15 cellular contexts compared by ENCODE assay signal in the genomic region with DNA sequence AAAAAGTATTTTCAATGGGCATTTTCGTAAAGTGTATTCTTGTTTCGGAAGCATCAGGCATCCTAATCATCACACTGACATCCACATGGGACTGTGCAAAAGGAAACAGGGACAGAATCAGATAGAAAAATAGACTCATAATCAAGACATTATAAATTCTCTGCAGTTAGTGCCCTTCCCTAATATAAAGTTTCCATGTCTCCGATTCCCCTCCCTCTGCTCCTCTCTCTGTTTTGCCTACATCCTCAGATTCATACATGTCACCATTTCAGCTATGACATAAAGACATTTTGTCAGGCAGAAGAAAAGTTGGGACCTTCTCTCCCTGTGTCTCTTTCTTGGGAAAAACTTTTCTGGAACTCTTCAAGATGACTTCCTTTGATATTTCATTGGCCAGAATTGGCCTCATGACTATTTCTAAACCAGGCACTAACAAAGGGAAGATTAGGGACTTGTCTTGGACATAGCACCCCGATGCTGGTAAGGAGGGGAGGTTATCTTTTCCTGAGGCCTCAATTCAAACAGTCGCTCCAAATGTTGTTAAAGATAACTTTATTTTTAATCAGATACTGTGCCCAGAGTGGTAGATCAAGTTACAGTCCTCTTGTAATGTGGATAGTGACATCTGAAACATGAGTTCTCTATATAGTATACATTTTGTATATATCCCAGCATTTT.
DNase-seq lines count a peak whose midpoint lies in the region; ATAC-seq, FAIRE-seq and TF ChIP-seq lines count a peak whose summit lies in the region.
"Had no signal": no experiment of that assay in that cellular context is flagged by ENCODE, and none has a peak within 500 bp of the region (broad histone marks: within the 10 kb centered on the region; RNA-seq: fewer than 3 reads in every experiment).

No MANE protein-coding gene starts in this region.

- in situ Hi-C loops in K562 (cut with MboI), result no loop called here

- H3K4me3 Mint-ChIP-seq in nephron, result no peak overlapping the region
- no peak overlapping the region for H3K4me3 Mint-ChIP-seq in T-helper 17 cell
- H3K4me3 Mint-ChIP-seq: HFFc6 had no signal

- CTCF ChIA-PET in K562 (lab: Yijun Ruan, JAX; ENCODE audit: low intra/inter-chr PET ratio), result no interaction called here

- H4K20me1 ChIP-seq in K562 (replicated peaks; ENCODE audit: control insufficient read depth, insufficient read depth, low read length), result no peaks in the 10 kb centered on the region
- H4K20me1 ChIP-seq: BLaER1 had no signal

- H3K27me3 ChIP-seq in K562 (ENCODE audit: control insufficient read depth in 2 of 2, insufficient read depth in 2 of 2, low read length in 2 of 2) (no peaks in the 10 kb centered on the region), pancreas (no peaks in the 10 kb centered on the region)
- H3K27me3 ChIP-seq: BLaER1 had no signal

- H3K9me3 Mint-ChIP-seq in nephron, result no peaks in the 10 kb centered on the region
- H3K9me3 Mint-ChIP-seq: HFFc6 had no signal

- H3K27me3 Mint-ChIP-seq in nephron (ENCODE audit: low read depth), result no peaks in the 10 kb centered on the region
- no peaks in the 10 kb centered on the region for H3K27me3 Mint-ChIP-seq in T-helper 17 cell

- 25% methylated on average over 5 of the region's 5 CpGs for WGBS in K562 (ENCODE audit: insufficient coverage, low coverage, missing lambda C conversion rate)
- WGBS in pancreas, 2 donors, result 80 to 84% methylated on average over 5 of the region's 5 CpGs

- H3K4me1 ChIP-seq in K562 (replicated peaks in 1 of 2; ENCODE audit: control insufficient read depth in 2 of 2, insufficient read depth in 2 of 2, low read length in 2 of 2) (peaks cover 23 to 29% of the 10 kb centered on the region in 2 experiments; a peak in 4 of 5 replicates), pancreas (peaks cover 0 to 6% (median 0%) of the 10 kb centered on the region in 3 donors)
- H3K4me1 ChIP-seq: A549 had no signal

- H3K9me3 ChIP-seq in K562 (replicated peaks; ENCODE audit: control insufficient read depth, insufficient read depth, low read depth, low read length) (0 out of 2 replicates have a peak, but pooled peaks cover 8% of the 10 kb centered on the region), T-helper 17 cell (ENCODE audit: control insufficient read depth, low read length, poor library complexity, severe bottlenecking) (no peaks in the 10 kb centered on the region), pancreas (no peaks in the 10 kb centered on the region)
- H3K9me3 ChIP-seq: A549 had no signal

- H3K4me1 Mint-ChIP-seq in nephron (peaks cover 64% of the 10 kb centered on the region), T-helper 17 cell (peaks cover 10% of the 10 kb centered on the region)

- intact Hi-C loops in K562 (cut with micrococcal nuclease), result loop anchor here (1.0 to 5.0 kb wide), 2 partner anchors 47 to 210 kb away; a partner anchor contains a TSS
- intact Hi-C loops in pancreas (cut with DNase I), result no loop called here

- peak overlapping the region in 2 of 3 experiments; percentile 30 to 61 for H3K27ac Mint-ChIP-seq in nephron
- no peak overlapping the region for H3K27ac Mint-ChIP-seq in T-helper 17 cell
- H3K27ac Mint-ChIP-seq: HFFc6 had no signal

- no peaks in the 10 kb centered on the region for H3K9me1 ChIP-seq in K562 (ENCODE audit: control insufficient read depth, insufficient read depth, low read length)

- H3K36me3 ChIP-seq in K562 (ENCODE audit: control insufficient read depth, insufficient read depth, low read length), result no peaks in the 10 kb centered on the region
- H3K36me3 ChIP-seq in pancreas, result no peaks in the 10 kb centered on the region
- H3K36me3 ChIP-seq: BLaER1 had no signal

- no peaks in the 10 kb centered on the region for H3K79me2 ChIP-seq in K562 (ENCODE audit: control insufficient read depth, insufficient read depth, low read length)

- H3K4me2 ChIP-seq in K562 (ENCODE audit: insufficient read depth, low read length), result peak overlapping the region; percentile 44
- H3K4me2 ChIP-seq: A549, BLaER1 had no signal

- ATAC-seq in K562, result peak; percentile 82
- no peak for ATAC-seq in T-helper 17 cell
- ATAC-seq in HG03439 (IDR thresholded peaks at IDR 0.05; ENCODE audit: unreplicated experiment), result no peak
- no peak for ATAC-seq in pancreas
- ATAC-seq: A549 had no signal

- FAIRE-seq in GM12891 (lab: Jason Lieb, UNC) (peak; percentile 69), K562 (lab: Jason Lieb, UNC) (peak; percentile 87), pancreas (lab: Jason Lieb, UNC) (no peak)
- FAIRE-seq: A549, H1 had no signal

- H2AFZ ChIP-seq in K562 (ENCODE audit: low read depth, low read length), result peak overlapping the region; percentile 74

- no TSS peak for BruUV-seq in K562 (replicated peaks; lab: Mats Ljungman, UMichigan)

- peak; percentile 95 for TF ChIP-seq EP300 in K562 (IDR thresholded peaks at IDR 0.05; ENCODE audit: low read length)

- peak; percentile 11 to 14; a peak in 1 of 4 replicates for TF ChIP-seq RAD21 in K562 (CRISPR knock-in tag; conservative IDR thresholded peaks at IDR 0.05 in 1 of 2, IDR thresholded peaks at IDR 0.05 in 1 of 2)

- no peak for TF ChIP-seq POLR2A in GM12891 (IDR thresholded peaks at IDR 0.05; ENCODE audit: low read depth, low read length)
- no peak for TF ChIP-seq POLR2A in K562 (conservative IDR thresholded peaks at IDR 0.05)

- no peak overlapping the region; the same call in 1 of the 2 replicates for H3K4me3 ChIP-seq in K562
- H3K4me3 ChIP-seq in pancreas, result no peak overlapping the region
- H3K4me3 ChIP-seq: A549, BLaER1 had no signal

- no peak for TF ChIP-seq CTCF in K562 (IDR thresholded peaks at IDR 0.05 in 2 of 3, conservative IDR thresholded peaks at IDR 0.05 in 1 of 3; ENCODE audit: insufficient read depth in 2 of 3, low read depth in 1 of 3, low read length in 3 of 3)
- no peak for TF ChIP-seq CTCF in nephron (IDR thresholded peaks at IDR 0.05; ENCODE audit: unreplicated experiment in 3 of 3)
- no peak for TF ChIP-seq CTCF in pancreas (IDR thresholded peaks at IDR 0.05)

- peak overlapping the region; percentile 55 for H3K27ac ChIP-seq in K562 (ENCODE audit: extremely low read depth, low read depth, low read length)
- no peak overlapping the region for H3K27ac ChIP-seq in pancreas
- H3K27ac ChIP-seq: A549, BLaER1, HL-60 had no signal

- POLR2A ChIA-PET in K562 (lab: Yijun Ruan, JAX), result interaction anchor here (0.6 to 1.0 kb wide), 3 partner anchors 11 to 15 kb away, joined by 3 read pairs; no protein-coding TSS in a partner anchor

- no peaks in the 10 kb centered on the region for H3K36me3 Mint-ChIP-seq in nephron (ENCODE audit: low read depth)
- H3K36me3 Mint-ChIP-seq in T-helper 17 cell (ENCODE audit: low read depth), result no peaks in the 10 kb centered on the region

- DNase-seq in GM12891 (ENCODE audit: insufficient read length, low spot score) (no peak), OCI-M1 (lab: John Stamatoyannopoulos, UW) (peak; percentile 74), K562 (ENCODE audit: extremely low read depth in 1 of 4, low spot score in 3 of 4) (peak in 2 of 4 experiments; percentile 74 to 81), T-helper 17 cell (no peak), SW480 (ENCODE audit: low spot score) (no peak), pancreas (no peak)
- DNase-seq: DMS 273 treated with DMSO at 0.1 percent for 48 hours, HCEC 1CT, HFFc6 had no signal

- H3K9ac ChIP-seq in K562 (ENCODE audit: insufficient read depth in 1 of 2, low read depth in 2 of 2, low read length in 2 of 2), result peak overlapping the region in 1 of 2 experiments; percentile 28; a peak in 2 of 4 replicates
- H3K9ac ChIP-seq: BLaER1 had no signal

TF ChIP-seq in GM12891, 5 proteins besides CTCF, POLR2A, EP300 and RAD21:
- TF ChIP-seq POLR2AphosphoS5 (IDR thresholded peaks at IDR 0.05; ENCODE audit: low read depth, low read length), result no peak
- TF ChIP-seq TAF1 (IDR thresholded peaks at IDR 0.05; ENCODE audit: low read depth, low read length), result no peak
- TF ChIP-seq POU2F2 (IDR thresholded peaks at IDR 0.05; ENCODE audit: low read depth, low read length), result no peak
- no peak for TF ChIP-seq PAX5 (IDR thresholded peaks at IDR 0.05; ENCODE audit: insufficient read depth, low read length, severe bottlenecking)
- TF ChIP-seq SPI1 (IDR thresholded peaks at IDR 0.05; ENCODE audit: low read depth, low read length), result no peak
TF ChIP-seq in GM12891: peak in this region for 0.

TF ChIP-seq in K562, 482 proteins besides CTCF, POLR2A, EP300 and RAD21 (continues in another document):
- no peak for TF ChIP-seq ZSCAN32 (CRISPR knock-in tag; IDR thresholded peaks at IDR 0.05)
- TF ChIP-seq, protein P1, sequence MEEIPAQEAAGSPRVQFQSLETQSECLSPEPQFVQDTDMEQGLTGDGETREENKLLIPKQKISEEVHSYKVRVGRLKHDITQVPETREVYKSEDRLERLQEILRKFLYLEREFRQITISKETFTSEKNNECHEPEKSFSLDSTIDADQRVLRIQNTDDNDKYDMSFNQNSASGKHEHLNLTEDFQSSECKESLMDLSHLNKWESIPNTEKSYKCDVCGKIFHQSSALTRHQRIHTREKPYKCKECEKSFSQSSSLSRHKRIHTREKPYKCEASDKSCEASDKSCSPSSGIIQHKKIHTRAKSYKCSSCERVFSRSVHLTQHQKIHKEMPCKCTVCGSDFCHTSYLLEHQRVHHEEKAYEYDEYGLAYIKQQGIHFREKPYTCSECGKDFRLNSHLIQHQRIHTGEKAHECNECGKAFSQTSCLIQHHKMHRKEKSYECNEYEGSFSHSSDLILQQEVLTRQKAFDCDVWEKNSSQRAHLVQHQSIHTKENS (CRISPR knock-in tag; IDR thresholded peaks at IDR 0.05), result no peak
- TF ChIP-seq KDM2B (CRISPR knock-in tag; IDR thresholded peaks at IDR 0.05), result no peak
- 0 out of 4 replicates have a peak, but pooled peaks of 1 of the 2 experiments have one; percentile 34 for TF ChIP-seq FOXA3 (CRISPR knock-in tag; conservative IDR thresholded peaks at IDR 0.05 in 1 of 2, IDR thresholded peaks at IDR 0.05 in 1 of 2)
- TF ChIP-seq MAFG (tag; conservative IDR thresholded peaks at IDR 0.05), result no peak
- no peak for TF ChIP-seq RHOXF2B (CRISPR knock-in tag; conservative IDR thresholded peaks at IDR 0.05)
- no peak for TF ChIP-seq GTF2E2 (tag; IDR thresholded peaks at IDR 0.05)
- TF ChIP-seq, protein P2, sequence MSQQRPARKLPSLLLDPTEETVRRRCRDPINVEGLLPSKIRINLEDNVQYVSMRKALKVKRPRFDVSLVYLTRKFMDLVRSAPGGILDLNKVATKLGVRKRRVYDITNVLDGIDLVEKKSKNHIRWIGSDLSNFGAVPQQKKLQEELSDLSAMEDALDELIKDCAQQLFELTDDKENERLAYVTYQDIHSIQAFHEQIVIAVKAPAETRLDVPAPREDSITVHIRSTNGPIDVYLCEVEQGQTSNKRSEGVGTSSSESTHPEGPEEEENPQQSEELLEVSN (IDR thresholded peaks at IDR 0.05; ENCODE audit: borderline replicate concordance in 1 of 2, extremely low read depth in 1 of 2, insufficient read depth in 1 of 2, insufficient read length in 1 of 2, low read depth in 1 of 2, low read length in 1 of 2, poor library complexity in 1 of 2, severe bottlenecking in 1 of 2), result no peak
